In the genomic region with DNA sequence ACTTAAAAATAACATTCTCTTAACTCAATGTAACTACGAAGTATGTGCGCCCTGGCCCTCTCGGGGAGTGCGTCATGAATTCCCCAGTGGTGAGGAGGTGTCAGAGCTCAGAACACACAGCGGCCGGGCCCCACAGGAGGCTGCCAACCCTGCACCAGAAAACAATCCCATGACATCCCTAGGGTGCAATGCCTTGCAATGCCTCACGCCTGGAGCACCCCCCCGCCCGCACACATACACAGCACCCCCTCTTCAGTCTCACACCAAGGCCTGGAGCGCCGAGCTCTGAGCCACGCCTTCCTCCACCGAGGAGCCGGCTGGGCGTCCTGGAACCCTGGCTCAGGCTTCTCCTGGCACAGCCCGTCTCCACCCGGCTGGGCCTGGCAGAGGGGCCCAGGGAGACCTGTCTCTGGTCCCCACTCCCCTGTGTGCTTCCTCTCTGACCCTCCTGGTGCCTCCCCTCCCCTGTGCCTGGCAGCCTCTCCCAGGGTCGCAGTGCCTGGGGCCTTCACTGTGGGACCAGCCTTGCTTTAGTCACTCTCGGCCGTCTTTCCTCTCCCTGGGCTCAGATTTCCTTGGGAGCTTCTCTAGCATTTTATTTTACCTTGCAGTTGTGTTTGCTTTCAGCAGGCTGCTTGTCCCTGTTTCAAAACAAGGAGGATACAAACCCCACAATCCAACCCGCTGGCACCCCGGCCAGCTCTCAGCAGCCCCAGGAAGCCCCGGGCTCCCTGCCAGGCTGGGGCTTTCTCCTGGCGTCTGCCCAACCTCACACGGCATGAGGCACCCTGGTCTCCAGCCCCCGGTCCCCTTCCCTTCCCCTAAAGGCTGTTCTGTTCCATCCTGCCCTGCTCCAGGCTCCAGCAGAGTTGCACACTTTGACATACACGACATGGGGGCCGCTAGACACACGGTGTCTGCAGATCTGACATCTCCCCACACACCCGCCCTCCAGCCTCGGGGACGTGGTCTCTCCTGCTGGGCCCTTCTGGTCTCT, we compare ENCODE assay signal across 13 cellular contexts.
DNase-seq lines count a peak whose midpoint lies in the region; ATAC-seq and TF ChIP-seq lines count a peak whose summit lies in the region.
"Had no signal": no experiment of that assay in that cellular context is flagged by ENCODE, and none has a peak within 500 bp of the region (broad histone marks: within the 10 kb centered on the region; RNA-seq: fewer than 3 reads in every experiment).

No MANE protein-coding gene starts in this region.

- H3K27me3 ChIP-seq in gastroesophageal sphincter, result peaks cover 84% of the 10 kb centered on the region
- no peaks in the 10 kb centered on the region for H3K27me3 ChIP-seq in tibial artery

- DNase-seq in NCI-H1417 (lab: John Stamatoyannopoulos, UW), result peak in 2 of 3 experiments; percentile 21 to 27
- DNase-seq in NCI-H1417 treated with DMSO at 0.1 percent for 48 hours (lab: John Stamatoyannopoulos, UW), result no peak
- DNase-seq in OCI-LY7 (ENCODE audit: low spot score), result no peak
- DNase-seq in tibial artery, result peak; percentile 88 to 97
- no peak for DNase-seq in SW 1271 (lab: John Stamatoyannopoulos, UW)
- DNase-seq: activated CD4-positive, alpha-beta T cell treated with anti-CD3 and anti-CD28 coated beads, Interleukin-2, amount 50 U/mL, for 48 hours; activated naive CD4-positive, alpha-beta T cell treated with anti-CD3 and anti-CD28 coated beads, Interleukin-2, amount 50 U/mL, for 16 hours; naive B cell; NCI-H226; stimulated activated naive CD4-positive, alpha-beta T cell treated with Interleukin-2 at 50 U/mL for 16 hours had no signal

- no peaks in the 10 kb centered on the region for H3K79me2 ChIP-seq in OCI-LY7 (ENCODE audit: insufficient read depth, low read depth, low read length)

- H3K4me3 ChIP-seq in OCI-LY7 (ENCODE audit: low read depth, low read length, poor library complexity, severe bottlenecking) (no peak overlapping the region), gastroesophageal sphincter (no peak overlapping the region), tibial artery (no peak overlapping the region)

- TF ChIP-seq CTCF in OCI-LY7 (conservative IDR thresholded peaks at IDR 0.05; ENCODE audit: low read length) (no peak), gastroesophageal sphincter (IDR thresholded peaks at IDR 0.05) (no peak), tibial artery (IDR thresholded peaks at IDR 0.05) (peak; percentile 27 to 49)

- CTCF ChIA-PET in OCI-LY7 (lab: Charles Lee; ENCODE audit: unreplicated experiment), result no interaction called here

- H4K20me1 ChIP-seq in OCI-LY7 (ENCODE audit: insufficient read depth, low read length), result no peaks in the 10 kb centered on the region

- peak overlapping the region; percentile 58 for H3K4me2 ChIP-seq in OCI-LY7 (ENCODE audit: low read length)

- H3K9me3 ChIP-seq in OCI-LY7 (ENCODE audit: low read length) (no peaks in the 10 kb centered on the region), gastroesophageal sphincter (no peaks in the 10 kb centered on the region), tibial artery (no peaks in the 10 kb centered on the region)

- ATAC-seq in gastroesophageal sphincter, result peak; percentile 44
- no peak for ATAC-seq in GM18873 (IDR thresholded peaks at IDR 0.05; ENCODE audit: low FRiP score, unreplicated experiment)
- ATAC-seq in GM21529 (IDR thresholded peaks at IDR 0.05; ENCODE audit: unreplicated experiment), result no peak

- H2AFZ ChIP-seq in OCI-LY7 (ENCODE audit: low read length), result peak overlapping the region; percentile 45; the same call in 1 of the 2 replicates

- H3K4me1 ChIP-seq in OCI-LY7 (ENCODE audit: insufficient read depth, low read length, poor library complexity, severe bottlenecking) (peaks cover 77% of the 10 kb centered on the region), gastroesophageal sphincter (no peaks in the 10 kb centered on the region), tibial artery (peaks cover 5 to 44% (median 27%) of the 10 kb centered on the region in 4 donors)

- no peak for TF ChIP-seq EP300 in gastroesophageal sphincter (IDR thresholded peaks at IDR 0.05)

- H3K27ac ChIP-seq in OCI-LY7 (ENCODE audit: low read depth, low read length, poor library complexity, severe bottlenecking) (peak overlapping the region; percentile 90), gastroesophageal sphincter (no peak overlapping the region), tibial artery (peak overlapping the region; percentile 80 to 89)

- 48 to 53% methylated on average over 11 to 15 of the region's 32 CpGs for WGBS in gastroesophageal sphincter (ENCODE audit: low coverage in 1 of 2), 2 donors

- H3K9me2 ChIP-seq in OCI-LY7 (ENCODE audit: insufficient read depth, low read length), result no peaks in the 10 kb centered on the region

- TF ChIP-seq POLR2A in gastroesophageal sphincter (IDR thresholded peaks at IDR 0.05), result no peak

- BruUV-seq in OCI-LY7 (replicated peaks; lab: Mats Ljungman, UMichigan), result no TSS peak

- intact Hi-C loops in OCI-LY7 (cut with micrococcal nuclease; ENCODE audit: unreplicated experiment), result no loop called here
- intact Hi-C loops in tibial artery (cut with DNase I; ENCODE audit: low total_unique reads), result no loop called here

- POLR2A ChIA-PET in OCI-LY7 (lab: Charles Lee), result interaction anchor here (0.6 kb wide), 1 partner anchor 313 kb away, joined by 3 read pairs; no protein-coding TSS in a partner anchor

- H3K36me3 ChIP-seq in OCI-LY7 (ENCODE audit: insufficient read depth, low read length) (no peaks in the 10 kb centered on the region), gastroesophageal sphincter (no peaks in the 10 kb centered on the region), tibial artery (no peaks in the 10 kb centered on the region)

Comparison
In these comparisons a context has a peak if more than half of its experiments do, and no peak if none do; other contexts are left out.
1. DNase-seq: peak in NCI-H1417 (2 of 3) and tibial artery (2 of 2); none in NCI-H1417 treated with DMSO at 0.1 percent for 48 hours (single experiment), OCI-LY7 (single experiment) and SW 1271 (0 of 2).
2. H3K27ac ChIP-seq: peak in OCI-LY7 (single experiment) and tibial artery (2 of 2); none in gastroesophageal sphincter (0 of 4).
3. CTCF ChIP-seq: peak in tibial artery (2 of 2); none in OCI-LY7 (single experiment) and gastroesophageal sphincter (0 of 4).